17 cellular contexts compared by ENCODE assay signal in the genomic region with DNA sequence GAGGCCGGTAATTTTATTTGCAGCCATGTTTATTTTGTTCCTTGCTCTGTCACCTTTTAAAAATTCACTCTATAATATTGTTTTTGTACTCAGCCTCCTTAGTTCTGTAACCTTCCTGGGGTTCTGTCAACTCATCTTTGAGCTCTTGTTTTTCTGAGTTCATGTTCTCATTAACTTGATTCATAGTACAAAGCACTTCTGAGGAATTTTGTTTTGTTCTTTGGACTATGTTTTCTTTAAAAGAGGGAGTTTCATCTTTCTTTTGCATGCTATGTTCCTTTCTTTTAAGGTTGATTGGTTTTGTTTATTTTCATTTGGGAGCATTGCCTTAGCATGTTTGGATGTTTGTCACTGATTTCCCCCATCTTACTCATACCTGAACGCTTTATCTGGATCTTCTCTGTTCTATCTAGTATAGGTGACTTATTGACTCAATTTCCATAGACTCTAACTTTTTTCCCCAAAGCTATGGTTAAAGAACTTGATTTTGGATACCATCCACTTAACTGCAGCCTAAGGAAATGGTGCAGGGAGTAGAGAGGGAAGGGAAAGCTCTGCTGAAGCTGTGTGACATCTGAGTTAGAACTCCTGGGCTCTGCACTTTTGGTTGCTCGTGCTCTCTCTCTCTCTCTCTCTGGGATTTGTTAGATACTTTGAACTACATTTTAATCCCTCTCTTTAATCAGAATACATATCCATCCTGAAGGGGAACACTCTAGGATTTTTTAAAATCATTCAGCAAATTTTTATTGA.
DNase-seq lines count a peak whose midpoint lies in the region; ATAC-seq and TF ChIP-seq lines count a peak whose summit lies in the region.
"Had no signal": no experiment of that assay in that cellular context is flagged by ENCODE, and none has a peak within 500 bp of the region (broad histone marks: within the 10 kb centered on the region; RNA-seq: fewer than 3 reads in every experiment).

No MANE protein-coding gene starts in this region.

- peak overlapping the region; percentile 90 for H3K27ac Mint-ChIP-seq in HFFc6
- H3K27ac Mint-ChIP-seq in chondrocyte (ENCODE audit: unreplicated experiment), result peak overlapping the region; percentile 89
- H3K27ac Mint-ChIP-seq: activated naive CD8-positive, alpha-beta T cell treated with anti-CD3 and anti-CD28 coated beads, Interleukin-2, amount 10 ng/mL, durations not matched to agents 7 days and 5 days; CD4-positive, alpha-beta T cell; T-helper 1 cell treated with Interleukin-12 subunit alpha and Interleukin-12 subunit beta and Interleukin-4 antibody, amounts not matched to agents 30 μg/mL and 1 μg/mL, for 36 hours had no signal

- H3K4me1 Mint-ChIP-seq in HFFc6 (ENCODE audit: low read depth) (peaks cover 97% of the 10 kb centered on the region), chondrocyte (ENCODE audit: low read depth) (peaks cover 76% of the 10 kb centered on the region)
- H3K4me1 Mint-ChIP-seq: activated naive CD8-positive, alpha-beta T cell treated with anti-CD3 and anti-CD28 coated beads, Interleukin-2, amount 10 ng/mL, durations not matched to agents 7 days and 5 days had no signal

- peak overlapping the region; percentile 73 to 87 for H3K27ac ChIP-seq in uterus

- intact Hi-C loops in uterus (cut with DNase I; ENCODE audit: low total_unique reads), result no loop called here

- DNase-seq in HFFc6 (peak; percentile 45), chondrocyte (ENCODE audit: low spot score) (no peak), left kidney (ENCODE audit: low read depth, low spot score) (peak; percentile 71), uterus (no peak), ecto neural progenitor cell (ENCODE audit: low spot score) (no peak)
- DNase-seq: activated CD4-positive, alpha-beta T cell treated with anti-CD3 and anti-CD28 coated beads for 4 hours; activated naive CD8-positive, alpha-beta T cell treated with anti-CD3 and anti-CD28 coated beads, Interleukin-2, amount 10 ng/mL, durations not matched to agents 7 days and 5 days; CD4-positive, alpha-beta T cell; foreskin melanocyte; NCI-H2029; NCI-H69; RPMI8226; stimulated activated CD4-positive, alpha-beta T cell treated with anti-CD3 and anti-CD28 coated beads, Interleukin-15, amount 100 ng/mL, for 24 hours; transverse colon had no signal

- H3K36me3 Mint-ChIP-seq in HFFc6 (ENCODE audit: low read depth) (0 out of 2 replicates have a peak, but pooled peaks cover 5% of the 10 kb centered on the region), chondrocyte (ENCODE audit: low read depth) (no peaks in the 10 kb centered on the region)
- H3K36me3 Mint-ChIP-seq: activated naive CD8-positive, alpha-beta T cell treated with anti-CD3 and anti-CD28 coated beads, Interleukin-2, amount 10 ng/mL, durations not matched to agents 7 days and 5 days had no signal

- TF ChIP-seq POLR2A in uterus (IDR thresholded peaks at IDR 0.05), result no peak

- H3K9me3 Mint-ChIP-seq in HFFc6, result no peaks in the 10 kb centered on the region
- H3K9me3 Mint-ChIP-seq in chondrocyte (ENCODE audit: low read depth), result no peaks in the 10 kb centered on the region
- H3K9me3 Mint-ChIP-seq: activated naive CD8-positive, alpha-beta T cell treated with anti-CD3 and anti-CD28 coated beads, Interleukin-2, amount 10 ng/mL, durations not matched to agents 7 days and 5 days; CD4-positive, alpha-beta T cell; T-helper 1 cell treated with Interleukin-12 subunit alpha and Interleukin-12 subunit beta and Interleukin-4 antibody, amounts not matched to agents 30 μg/mL and 1 μg/mL, for 36 hours had no signal

- no peaks in the 10 kb centered on the region for H3K9me3 ChIP-seq in uterus
- H3K9me3 ChIP-seq: transverse colon had no signal

- peaks cover under 1% of the 10 kb centered on the region for H3K27me3 Mint-ChIP-seq in HFFc6 (ENCODE audit: insufficient read depth)
- H3K27me3 Mint-ChIP-seq in chondrocyte (ENCODE audit: low read depth), result no peaks in the 10 kb centered on the region
- H3K27me3 Mint-ChIP-seq: CD4-positive, alpha-beta T cell had no signal

- no peaks in the 10 kb centered on the region for H3K27me3 ChIP-seq in uterus
- H3K27me3 ChIP-seq: transverse colon had no signal

- TF ChIP-seq CTCF in HFFc6 (IDR thresholded peaks at IDR 0.05) (no peak), chondrocyte (IDR thresholded peaks at IDR 0.05) (no peak), uterus (IDR thresholded peaks at IDR 0.05) (no peak)

- H3K4me3 Mint-ChIP-seq in HFFc6 (peak overlapping the region; percentile 37), chondrocyte (ENCODE audit: unreplicated experiment) (no peak overlapping the region)
- H3K4me3 Mint-ChIP-seq: activated naive CD8-positive, alpha-beta T cell treated with anti-CD3 and anti-CD28 coated beads, Interleukin-2, amount 10 ng/mL, durations not matched to agents 7 days and 5 days; CD4-positive, alpha-beta T cell; T-helper 1 cell treated with Interleukin-12 subunit alpha and Interleukin-12 subunit beta and Interleukin-4 antibody, amounts not matched to agents 30 μg/mL and 1 μg/mL, for 36 hours had no signal

- ATAC-seq in HG02870 (IDR thresholded peaks at IDR 0.05; ENCODE audit: unreplicated experiment), result no peak
- no peak for ATAC-seq in GM18502 (IDR thresholded peaks at IDR 0.05; ENCODE audit: poor library complexity, unreplicated experiment)

- peaks cover 4 to 6% of the 10 kb centered on the region in 2 donors for H3K4me1 ChIP-seq in uterus

- H3K4me3 ChIP-seq in uterus, result no peak overlapping the region
- H3K4me3 ChIP-seq: transverse colon had no signal

- H3K36me3 ChIP-seq in uterus, result no peaks in the 10 kb centered on the region
- H3K36me3 ChIP-seq: transverse colon had no signal

Comparison
In these comparisons a context has a peak if more than half of its experiments do, and no peak if none do; other contexts are left out.
1. DNase-seq: peak in HFFc6 (single experiment) and left kidney (single experiment); none in chondrocyte (single experiment), uterus (0 of 2) and ecto neural progenitor cell (single experiment).